1 cellular context compared by ENCODE assay signal in genomic region chr1:10064416-10065343, GRCh38.
A peak's percentile ranks its signal among the peaks of the same experiment; 100 is the strongest.
TF ChIP-seq lines count a peak whose summit lies in the region.

No MANE protein-coding gene starts in this region.

TF ChIP-seq in K562, 482 proteins besides CTCF, POLR2A, EP300 and RAD21 (continued from another document):
- peak; percentile 87 for TF ChIP-seq ZNF121 (CRISPR knock-in tag; conservative IDR thresholded peaks at IDR 0.05)
- TF ChIP-seq, protein P1, sequence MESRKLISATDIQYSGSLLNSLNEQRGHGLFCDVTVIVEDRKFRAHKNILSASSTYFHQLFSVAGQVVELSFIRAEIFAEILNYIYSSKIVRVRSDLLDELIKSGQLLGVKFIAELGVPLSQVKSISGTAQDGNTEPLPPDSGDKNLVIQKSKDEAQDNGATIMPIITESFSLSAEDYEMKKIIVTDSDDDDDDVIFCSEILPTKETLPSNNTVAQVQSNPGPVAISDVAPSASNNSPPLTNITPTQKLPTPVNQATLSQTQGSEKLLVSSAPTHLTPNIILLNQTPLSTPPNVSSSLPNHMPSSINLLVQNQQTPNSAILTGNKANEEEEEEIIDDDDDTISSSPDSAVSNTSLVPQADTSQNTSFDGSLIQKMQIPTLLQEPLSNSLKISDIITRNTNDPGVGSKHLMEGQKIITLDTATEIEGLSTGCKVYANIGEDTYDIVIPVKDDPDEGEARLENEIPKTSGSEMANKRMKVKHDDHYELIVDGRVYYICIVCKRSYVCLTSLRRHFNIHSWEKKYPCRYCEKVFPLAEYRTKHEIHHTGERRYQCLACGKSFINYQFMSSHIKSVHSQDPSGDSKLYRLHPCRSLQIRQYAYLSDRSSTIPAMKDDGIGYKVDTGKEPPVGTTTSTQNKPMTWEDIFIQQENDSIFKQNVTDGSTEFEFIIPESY (CRISPR knock-in tag; IDR thresholded peaks at IDR 0.05), result peak; percentile 45; the same call in 1 of the 2 replicates
TF ChIP-seq in K562: peak in this region for 6.
